Comparison of ENCODE assay signal across 8 cellular contexts in genomic region chr6:33273924-33274902, GRCh38. TPM values are rescaled to one million over a fixed set of nuclear protein-coding genes. Genes with fewer than 3 reads are reported as not detected.
DNase-seq lines count a peak whose midpoint lies in the region; ATAC-seq, FAIRE-seq and TF ChIP-seq lines count a peak whose summit lies in the region.

No MANE protein-coding gene starts in this region.

- H3K36me3 ChIP-seq in DND-41 (ENCODE audit: insufficient read depth, low read length) (peaks cover 71% of the 10 kb centered on the region), MG63 (peaks cover 87% of the 10 kb centered on the region), bronchial epithelial cell (ENCODE audit: control insufficient read depth, insufficient read depth, low read length) (peaks cover 31% of the 10 kb centered on the region)
- peaks cover 0 to 43% (median 5%) of the 10 kb centered on the region in 3 experiments for H3K36me3 ChIP-seq in naive thymus-derived CD4-positive, alpha-beta T cell (ENCODE audit: control insufficient read depth in 2 of 3, insufficient read depth in 3 of 3, low read length in 3 of 3)

- H3K27ac Mint-ChIP-seq in naive thymus-derived CD4-positive, alpha-beta T cell: peak overlapping the region; percentile 1 to 100 (median 72)

- DNase-seq in DND-41 (no peak), MG63 (no peak), bronchial epithelial cell (ENCODE audit: low read depth) (no peak), NCI-H345 (lab: John Stamatoyannopoulos, UW) (no peak), LoVo (ENCODE audit: low spot score) (no peak), NCI-H1105 (lab: John Stamatoyannopoulos, UW) (no peak)
- no peak for DNase-seq in naive thymus-derived CD4-positive, alpha-beta T cell

- no peak for ATAC-seq in DND-41 (ENCODE audit: insufficient read depth, low read depth)
- no peak for ATAC-seq in naive thymus-derived CD4-positive, alpha-beta T cell
- ATAC-seq in HG03432 (IDR thresholded peaks at IDR 0.05; ENCODE audit: unreplicated experiment): no peak

- POLR2A ChIA-PET in naive thymus-derived CD4-positive, alpha-beta T cell (lab: Charles Lee): interaction anchor here (0.6 to 7.7 kb wide), 5 partner anchors 9 to 382 kb away, joined by 3 to 123 read pairs (median 33); partner anchors contain the start of genes PFDN6, RGL2, TAPBP and WDR46

- TF ChIP-seq CTCF in DND-41 (IDR thresholded peaks at IDR 0.05; ENCODE audit: borderline replicate concordance, extremely low read depth, low read length, poor library complexity, severe bottlenecking): no peak
- TF ChIP-seq CTCF in bronchial epithelial cell (IDR thresholded peaks at IDR 0.05; ENCODE audit: insufficient read depth, low read length, severe bottlenecking): no peak

- H3K4me3 ChIP-seq in DND-41 (ENCODE audit: low read depth in 1 of 2, low read length in 2 of 2) (peak overlapping the region in 1 of 2 experiments; percentile 61; a peak in 1 of 4 replicates), MG63 (peak overlapping the region; percentile 97), bronchial epithelial cell (ENCODE audit: low read depth, low read length) (peak overlapping the region; percentile 81)
- H3K4me3 ChIP-seq in naive thymus-derived CD4-positive, alpha-beta T cell (ENCODE audit: low read length): no peak overlapping the region

- CTCF ChIA-PET in naive thymus-derived CD4-positive, alpha-beta T cell (lab: Charles Lee): no interaction called here

- peaks cover 0 to 39% (median 9%) of the 10 kb centered on the region in 5 donors for H3K36me3 Mint-ChIP-seq in naive thymus-derived CD4-positive, alpha-beta T cell

- peaks cover 43% of the 10 kb centered on the region for H4K20me1 ChIP-seq in DND-41 (ENCODE audit: insufficient read depth, low read length)

- H3K4me1 ChIP-seq in DND-41 (ENCODE audit: insufficient read depth, low read length): peaks cover 76% of the 10 kb centered on the region
- H3K4me1 ChIP-seq in naive thymus-derived CD4-positive, alpha-beta T cell (ENCODE audit: control insufficient read depth in 2 of 2, insufficient read depth in 2 of 2, low read length in 2 of 2): peaks cover 52 to 59% of the 10 kb centered on the region in 2 donors

- peak overlapping the region; percentile 78 for H3K4me2 ChIP-seq in DND-41 (ENCODE audit: insufficient read depth, low read length)

- peaks cover 44 to 91% (median 73%) of the 10 kb centered on the region in 7 donors for H3K4me1 Mint-ChIP-seq in naive thymus-derived CD4-positive, alpha-beta T cell

- peak overlapping the region; percentile 23 to 100 (median 95) for H3K4me3 Mint-ChIP-seq in naive thymus-derived CD4-positive, alpha-beta T cell

- H3K27ac ChIP-seq in DND-41 (ENCODE audit: low read length): no peak overlapping the region
- H3K27ac ChIP-seq in naive thymus-derived CD4-positive, alpha-beta T cell (ENCODE audit: low read depth, low read length): peak overlapping the region; percentile 91

- FAIRE-seq in bronchial epithelial cell (lab: Jason Lieb, UNC): no peak

- peaks cover 68% of the 10 kb centered on the region for H3K79me2 ChIP-seq in DND-41 (ENCODE audit: insufficient read depth, low read length)

- peak overlapping the region; percentile 85 for H3K9ac ChIP-seq in DND-41 (ENCODE audit: low read depth, low read length)

- no peak overlapping the region for H2AFZ ChIP-seq in DND-41 (ENCODE audit: low read depth, low read length)

- H3K9me3 Mint-ChIP-seq in naive thymus-derived CD4-positive, alpha-beta T cell: peaks cover 0 to 5% (median 0%) of the 10 kb centered on the region in 11 donors

- H3K9me3 ChIP-seq in DND-41 (ENCODE audit: insufficient read depth, low read length, severe bottlenecking): no peaks in the 10 kb centered on the region
- no peaks in the 10 kb centered on the region for H3K9me3 ChIP-seq in MG63
- H3K9me3 ChIP-seq in naive thymus-derived CD4-positive, alpha-beta T cell (ENCODE audit: control insufficient read depth in 2 of 3, low read length in 3 of 3): no peaks in the 10 kb centered on the region

- peaks cover 0 to 3% (median 0%) of the 10 kb centered on the region in 5 donors for H3K27me3 Mint-ChIP-seq in naive thymus-derived CD4-positive, alpha-beta T cell

- intact Hi-C loops in naive thymus-derived CD4-positive, alpha-beta T cell (cut with micrococcal nuclease): loop anchor here (2.0 to 10.0 kb wide), 4 partner anchors 298 to 1097 kb away; partner anchors contain the start of genes AGPAT1 (in 1 of the 2), GPSM3 (in 1 of the 2) and PBX2 (in 1 of the 2)

- H3K27me3 ChIP-seq in DND-41 (ENCODE audit: insufficient read depth, low read length, poor library complexity) (no peaks in the 10 kb centered on the region), MG63 (no peaks in the 10 kb centered on the region), bronchial epithelial cell (ENCODE audit: control insufficient read depth, insufficient read depth, low read length) (no peaks in the 10 kb centered on the region)
- H3K27me3 ChIP-seq in naive thymus-derived CD4-positive, alpha-beta T cell (ENCODE audit: control insufficient read depth in 2 of 2, insufficient read depth in 2 of 2, low read length in 2 of 2): no peaks in the 10 kb centered on the region

RNA-seq across cellular contexts. Expression of gene RPS18, which starts 2.3 kb away (rescaled TPM):
- total RNA-seq in MG63 (2014; rRNA removed; shearing (Covaris generic); ENCODE audit: low replicate concordance): 11,886 and 16,367 TPM in 2 replicates
- total RNA-seq in bronchial epithelial cell: 9,289 and 12,112 TPM in 2 replicates
- 1,000 to 10,000 TPM; 2,454 to 4,896 (median 3,431) TPM for total RNA-seq in naive thymus-derived CD4-positive, alpha-beta T cell
- over 10,000 TPM in 1 of 2 donors, 1,000 to 10,000 TPM in 1; 8,513 to 10,735 TPM for polyA plus RNA-seq in naive thymus-derived CD4-positive, alpha-beta T cell

RNA-seq across cellular contexts. Expression of gene VPS52, which starts 2.5 kb away (rescaled TPM):
- 38.1 and 47.4 TPM in 2 replicates for total RNA-seq in MG63 (2014; rRNA removed; shearing (Covaris generic); ENCODE audit: low replicate concordance)
- total RNA-seq in bronchial epithelial cell: 22.1 and 32.5 TPM in 2 replicates
- total RNA-seq in naive thymus-derived CD4-positive, alpha-beta T cell: 100 to 1,000 TPM in 2 of 5 experiments, 10 to 100 TPM in 3; 74.3 to 110 (median 90.5) TPM
- polyA plus RNA-seq in naive thymus-derived CD4-positive, alpha-beta T cell: 10 to 100 TPM; 15.5 to 26.8 TPM

RNA-seq across cellular contexts. Expression of gene B3GALT4, which starts 2.7 kb away (rescaled TPM):
- total RNA-seq in MG63 (2014; rRNA removed; shearing (Covaris generic); ENCODE audit: low replicate concordance): 0.49 and 2.0 TPM in 2 replicates
- 3.9 and 16.9 TPM in 2 replicates for total RNA-seq in bronchial epithelial cell
- 10 to 100 TPM; 12.9 to 48.0 (median 18.2) TPM for total RNA-seq in naive thymus-derived CD4-positive, alpha-beta T cell
- polyA plus RNA-seq in naive thymus-derived CD4-positive, alpha-beta T cell: 10 to 100 TPM; 18.9 to 27.3 TPM

RNA-seq across cellular contexts. Expression of gene WDR46, which starts 14.8 kb away (rescaled TPM):
- total RNA-seq in MG63 (2014; rRNA removed; shearing (Covaris generic); ENCODE audit: low replicate concordance): 246 and 303 TPM in 2 replicates
- 59.5 and 132 TPM in 2 replicates for total RNA-seq in bronchial epithelial cell
- 10 to 100 TPM; 25.3 to 62.7 (median 52.7) TPM for total RNA-seq in naive thymus-derived CD4-positive, alpha-beta T cell
- polyA plus RNA-seq in naive thymus-derived CD4-positive, alpha-beta T cell: 10 to 100 TPM; 55.2 to 82.9 TPM

RNA-seq across cellular contexts. Expression of gene PFDN6, which starts 15.2 kb away (rescaled TPM):
- total RNA-seq in MG63 (2014; rRNA removed; shearing (Covaris generic); ENCODE audit: low replicate concordance): 488 and 596 TPM in 2 replicates
- 61.7 and 64.5 TPM in 2 replicates for total RNA-seq in bronchial epithelial cell
- total RNA-seq in naive thymus-derived CD4-positive, alpha-beta T cell: 10 to 100 TPM; 14.6 to 73.2 (median 35.5) TPM
- 10 to 100 TPM; 26.5 to 36.3 TPM for polyA plus RNA-seq in naive thymus-derived CD4-positive, alpha-beta T cell
